15 cellular contexts compared by ENCODE assay signal in genomic region chr3:7282988-7283387, GRCh38.
DNase-seq lines count a peak whose midpoint lies in the region; ATAC-seq and TF ChIP-seq lines count a peak whose summit lies in the region.
"Had no signal": no experiment of that assay in that cellular context is flagged by ENCODE, and none has a peak within 500 bp of the region (broad histone marks: within the 10 kb centered on the region; RNA-seq: fewer than 3 reads in every experiment).

No MANE protein-coding gene starts in this region.

- in situ Hi-C loops in astrocyte of the spinal cord (cut with HindIII; ENCODE audit: low sequenced_read_pairs): no loop called here

- ATAC-seq in HG03469 (IDR thresholded peaks at IDR 0.05; ENCODE audit: unreplicated experiment) (no peak), HG02798 (IDR thresholded peaks at IDR 0.05; ENCODE audit: poor library complexity, unreplicated experiment) (no peak), GM19324 (IDR thresholded peaks at IDR 0.05; ENCODE audit: low FRiP score, unreplicated experiment) (no peak)

- H3K4me3 ChIP-seq in astrocyte of the spinal cord (ENCODE audit: low read depth, low read length): no peak overlapping the region
- H3K4me3 ChIP-seq: BLaER1 treated with 17β-estradiol and CSF1 and Interleukin-3, amounts not matched to agents 10 nM and 100 nM; GM23248; HAP-1 had no signal

- no peak for TF ChIP-seq CTCF in astrocyte of the spinal cord (IDR thresholded peaks at IDR 0.05; ENCODE audit: low read depth, low read length)

- DNase-seq in H4 (ENCODE audit: low spot score): peak; percentile 6
- peak; percentile 40 for DNase-seq in astrocyte of the spinal cord (ENCODE audit: low read depth, low spot score)
- peak; percentile 65 for DNase-seq in islet precursor cell
- DNase-seq in non-pigmented ciliary epithelial cell (ENCODE audit: low read depth): peak; percentile 6
- DNase-seq in SIG-M5 treated with dmso at 0.1 percent for 504 hours (lab: John Stamatoyannopoulos, UW; ENCODE audit: unreplicated experiment): no peak
- DNase-seq: 8988T; CD4-positive, CD25-positive, alpha-beta regulatory T cell; DMS53; GF-D8; GM23248 had no signal
